Comparison of ENCODE assay signal across 8 cellular contexts in genomic region chr3:13009132-13009945, GRCh38.
DNase-seq lines count a peak whose midpoint lies in the region; ATAC-seq and TF ChIP-seq lines count a peak whose summit lies in the region.

No MANE protein-coding gene starts in this region.

- H3K4me2 ChIP-seq in BLaER1 treated with 17β-estradiol and CSF1 and Interleukin-3, amounts not matched to agents 10 nM and 100 nM = peak overlapping the region; percentile 92 to 100 (median 99)

- H3K36me3 ChIP-seq in BLaER1 treated with 17β-estradiol and CSF1 and Interleukin-3, amounts not matched to agents 10 nM and 100 nM = peaks cover 0 to 29% (median 0%) of the 10 kb centered on the region in 11 experiments; a peak in 3 of 22 replicates
- peaks cover 4% of the 10 kb centered on the region for H3K36me3 ChIP-seq in effector memory CD4-positive, alpha-beta T cell (ENCODE audit: control insufficient read depth, insufficient read depth, low read length)

- H3K9ac ChIP-seq in BLaER1 treated with 17β-estradiol and CSF1 and Interleukin-3, amounts not matched to agents 10 nM and 100 nM = peak overlapping the region; percentile 64 to 95 (median 90); a peak in 21 of 22 replicates

- DNase-seq in T-helper 1 cell (peak in 3 of 5 donors; percentile 39 to 84 (median 41)), coronary artery (ENCODE audit: low spot score) (no peak)
- DNase-seq in effector memory CD4-positive, alpha-beta T cell = peak; percentile 42 to 61 (median 52)
- DNase-seq in stimulated activated CD4-positive, alpha-beta T cell treated with anti-CD3 and anti-CD28 coated beads, Interleukin-4, amount 100 ng/mL, for 24 hours = peak; percentile 54

- H3K27ac ChIP-seq in BLaER1 treated with 17β-estradiol and CSF1 and Interleukin-3, amounts not matched to agents 10 nM and 100 nM = peak overlapping the region; percentile 78 to 100 (median 99); a peak in 21 of 22 replicates
- H3K27ac ChIP-seq in effector memory CD4-positive, alpha-beta T cell (ENCODE audit: insufficient read depth, low read length, poor library complexity, severe bottlenecking) = peak overlapping the region; percentile 95
- peak overlapping the region in 1 of 2 donors; percentile 60 for H3K27ac ChIP-seq in coronary artery

- peaks cover 0 to 77% (median 38%) of the 10 kb centered on the region in 11 experiments; a peak in 12 of 22 replicates for H4K20me1 ChIP-seq in BLaER1 treated with 17β-estradiol and CSF1 and Interleukin-3, amounts not matched to agents 10 nM and 100 nM

- peaks cover 98 to 100% (median 99%) of the 10 kb centered on the region in 10 experiments for H3K4me1 ChIP-seq in BLaER1 treated with 17β-estradiol and CSF1 and Interleukin-3, amounts not matched to agents 10 nM and 100 nM
- H3K4me1 ChIP-seq in effector memory CD4-positive, alpha-beta T cell (ENCODE audit: control insufficient read depth, insufficient read depth, low read length, poor library complexity, severe bottlenecking) = peaks cover 100% of the 10 kb centered on the region

- peak overlapping the region in 9 of 10 experiments; percentile 0 to 60 (median 40); a peak in 12 of 20 replicates for H3K4me3 ChIP-seq in BLaER1 treated with 17β-estradiol and CSF1 and Interleukin-3, amounts not matched to agents 10 nM and 100 nM
- H3K4me3 ChIP-seq in effector memory CD4-positive, alpha-beta T cell (ENCODE audit: insufficient read depth, low read depth, low read length, poor library complexity, severe bottlenecking) = peak overlapping the region; percentile 22
- H3K4me3 ChIP-seq in coronary artery = no peak overlapping the region

- H3K9me3 ChIP-seq in BLaER1 treated with 17β-estradiol and CSF1 and Interleukin-3, amounts not matched to agents 10 nM and 100 nM (replicated peaks in 1 of 11) = no peaks in the 10 kb centered on the region
- no peaks in the 10 kb centered on the region for H3K9me3 ChIP-seq in effector memory CD4-positive, alpha-beta T cell (ENCODE audit: control insufficient read depth, low read length)

- no peak for TF ChIP-seq CTCF in coronary artery (IDR thresholded peaks at IDR 0.05)

- ATAC-seq in GM21737 (IDR thresholded peaks at IDR 0.05; ENCODE audit: unreplicated experiment) = peak; percentile 24
- no peak for ATAC-seq in HG02840 (IDR thresholded peaks at IDR 0.05; ENCODE audit: low FRiP score, unreplicated experiment)
- no peak for ATAC-seq in GM21515 (IDR thresholded peaks at IDR 0.05; ENCODE audit: unreplicated experiment)

- no peaks in the 10 kb centered on the region for H3K27me3 ChIP-seq in BLaER1 treated with 17β-estradiol and CSF1 and Interleukin-3, amounts not matched to agents 10 nM and 100 nM
- no peaks in the 10 kb centered on the region for H3K27me3 ChIP-seq in effector memory CD4-positive, alpha-beta T cell (replicated peaks; ENCODE audit: control insufficient read depth, insufficient read depth, low read length, poor library complexity, severe bottlenecking)
